Comparison of ENCODE assay signal across 8 cellular contexts in the genomic region with DNA sequence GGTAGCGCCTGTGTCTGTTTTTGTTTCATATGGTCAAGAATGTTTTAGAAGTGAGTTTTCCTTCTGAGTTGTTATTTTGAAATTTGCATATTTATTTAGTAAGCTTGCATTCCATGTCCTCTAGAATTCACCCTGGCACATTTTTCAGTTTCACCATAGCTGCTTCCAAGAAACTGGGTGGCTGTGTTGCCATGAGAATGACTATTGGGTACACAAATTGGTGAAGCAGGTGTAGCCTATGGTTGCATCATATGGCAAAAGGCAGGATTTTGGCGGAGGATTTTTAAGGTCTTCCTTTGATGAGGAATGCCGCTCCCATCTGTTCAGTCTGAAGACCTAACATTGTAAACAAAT. TPM values are rescaled to one million over a fixed set of nuclear protein-coding genes. Genes with fewer than 3 reads are reported as not detected.
DNase-seq lines count a peak whose midpoint lies in the region; ATAC-seq, FAIRE-seq and TF ChIP-seq lines count a peak whose summit lies in the region.

No MANE protein-coding gene starts in this region.

- peaks cover 51% of the 10 kb centered on the region for H3K79me2 ChIP-seq in GM12878 (ENCODE audit: control insufficient read depth, insufficient read depth, low read length)

- ATAC-seq in heart right ventricle (no peak), GM12878 (no peak), lung (ENCODE audit: insufficient read depth, low FRiP score) (no peak), HG02759 (IDR thresholded peaks at IDR 0.05; ENCODE audit: unreplicated experiment) (no peak), HG03354 (IDR thresholded peaks at IDR 0.05; ENCODE audit: poor library complexity, severe bottlenecking, unreplicated experiment) (no peak)

- no peaks in the 10 kb centered on the region for H4K20me1 ChIP-seq in GM12878 (ENCODE audit: control insufficient read depth, insufficient read depth)

- BruUV-seq in GM12878 (replicated peaks; lab: Mats Ljungman, UMichigan): no TSS peak

- CTCF ChIA-PET in GM12878 (lab: Yijun Ruan, JAX): interaction anchor here (0.8 to 1.2 kb wide), 5 partner anchors 9 to 67 kb away, joined by 3 to 5 read pairs (median 3); no protein-coding TSS in a partner anchor

- 6 to 16% methylated on average over 3 of the region's 3 CpGs for WGBS in heart right ventricle, 2 donors
- WGBS in GM12878 (ENCODE audit: insufficient coverage, insufficient replicate concordance, low lambda C conversion rate, missing lambda C conversion rate): 6% methylated on average over 3 of the region's 3 CpGs
- 19 to 35% methylated on average over 3 of the region's 3 CpGs for WGBS in lung, 2 donors

- H3K4me1 ChIP-seq in heart right ventricle: peaks cover 8 to 61% (median 55%) of the 10 kb centered on the region in 9 donors
- peaks cover 24% of the 10 kb centered on the region for H3K4me1 ChIP-seq in GM12878 (ENCODE audit: control insufficient read depth, insufficient read depth, low read length)
- H3K4me1 ChIP-seq in lung (ENCODE audit: control insufficient read depth in 2 of 2, insufficient read depth in 2 of 2, low read length in 2 of 2): peaks cover 0 to 2% of the 10 kb centered on the region in 2 donors
- no peaks in the 10 kb centered on the region for H3K4me1 ChIP-seq in uterus

- no peak for FAIRE-seq in GM12878 (lab: Jason Lieb, UNC)

- peak overlapping the region; percentile 38 for H3K4me2 ChIP-seq in GM12878 (ENCODE audit: control insufficient read depth, insufficient read depth)

- H2AFZ ChIP-seq in GM12878 (ENCODE audit: control insufficient read depth, low read depth, low read length): no peak overlapping the region

- no peak for TF ChIP-seq EP300 in GM12878 (IDR thresholded peaks at IDR 0.05; ENCODE audit: borderline replicate concordance in 1 of 2, control insufficient read depth in 1 of 2, low read depth in 2 of 2, low read length in 2 of 2)

- H3K36me3 ChIP-seq in heart right ventricle (peaks cover 0 to 48% (median 27%) of the 10 kb centered on the region in 9 donors), GM12878 (ENCODE audit: control insufficient read depth in 2 of 2, insufficient read depth in 2 of 2, low read length in 1 of 2) (peaks cover 1 to 4% of the 10 kb centered on the region in 2 experiments), lung (ENCODE audit: control insufficient read depth in 2 of 2, insufficient read depth in 2 of 2, low read length in 2 of 2) (peaks cover 9 to 12% of the 10 kb centered on the region in 2 donors), uterus (no peaks in the 10 kb centered on the region)

- DNase-seq in heart right ventricle (no peak), cardiac septum (ENCODE audit: low spot score) (no peak), GM12878 (ENCODE audit: low read depth, low spot score) (no peak), lung (ENCODE audit: low spot score) (no peak), uterus (no peak), putamen (ENCODE audit: low spot score) (no peak)

- RAD21 ChIA-PET in GM12878 (lab: Charles Lee; ENCODE audit: unreplicated experiment): interaction anchor here (0.9 to 2.3 kb wide), 7 partner anchors 9 to 76 kb away, joined by 3 to 12 read pairs (median 4); no protein-coding TSS in a partner anchor

- no peaks in the 10 kb centered on the region for H3K27me3 ChIP-seq in heart right ventricle
- no peaks in the 10 kb centered on the region for H3K27me3 ChIP-seq in GM12878 (replicated peaks in 1 of 2; ENCODE audit: control insufficient read depth in 2 of 2, insufficient read depth in 2 of 2, low read length in 1 of 2)
- H3K27me3 ChIP-seq in lung (ENCODE audit: control insufficient read depth, insufficient read depth): no peaks in the 10 kb centered on the region
- no peaks in the 10 kb centered on the region for H3K27me3 ChIP-seq in uterus

- TF ChIP-seq RAD21 in GM12878 (IDR thresholded peaks at IDR 0.05; ENCODE audit: insufficient read depth, low read depth, low read length): no peak

- peak overlapping the region; percentile 95 to 100 (median 99) for H3K27ac ChIP-seq in heart right ventricle
- H3K27ac ChIP-seq in GM12878 (ENCODE audit: control insufficient read depth, insufficient read depth): peak overlapping the region; percentile 88
- peak overlapping the region; percentile 99 to 100 for H3K27ac ChIP-seq in lung (ENCODE audit: low read depth in 1 of 2, low read length in 1 of 2)
- peak overlapping the region; percentile 97 to 98 for H3K27ac ChIP-seq in uterus

- TF ChIP-seq CTCF in heart right ventricle (IDR thresholded peaks at IDR 0.05) (no peak), GM12878 (IDR thresholded peaks at IDR 0.05 in 2 of 3, conservative IDR thresholded peaks at IDR 0.05 in 1 of 3; ENCODE audit: control insufficient read depth in 2 of 3, extremely low read depth in 1 of 3, insufficient read depth in 1 of 3, low read depth in 3 of 3, low read length in 3 of 3) (no peak), lung (IDR thresholded peaks at IDR 0.05; ENCODE audit: control extremely low read depth, extremely low read depth) (no peak), uterus (IDR thresholded peaks at IDR 0.05) (no peak)

- SMC1A ChIA-PET in GM12878 (lab: Charles Lee; ENCODE audit: uncharacterized antibody, unreplicated experiment): interaction anchor here (1.0 to 3.8 kb wide), 12 partner anchors 8 to 66 kb away, joined by 3 to 18 read pairs (median 4); no protein-coding TSS in a partner anchor

- H3K9me3 ChIP-seq in heart right ventricle (no peaks in the 10 kb centered on the region), GM12878 (replicated peaks; ENCODE audit: control insufficient read depth, insufficient read depth, low read length) (no peaks in the 10 kb centered on the region), lung (ENCODE audit: control insufficient read depth in 2 of 2, insufficient read depth in 1 of 2, low read length in 1 of 2) (no peaks in the 10 kb centered on the region), uterus (no peaks in the 10 kb centered on the region)

- intact Hi-C loops in heart right ventricle (cut with DNase I): loop anchor here in 3 of 10 donors (5.0 to 10.0 kb wide), 2 partner anchors 66 to 512 kb away; a partner anchor contains a TSS
- intact Hi-C loops in cardiac septum (cut with DNase I): loop anchor here (5.0 kb wide), 1 partner anchor 54 kb away; a partner anchor contains a TSS
- intact Hi-C loops in GM12878 (cut with micrococcal nuclease; ENCODE audit: unreplicated experiment): no loop called here
- intact Hi-C loops in uterus (cut with DNase I; ENCODE audit: low total_unique reads): no loop called here

- in situ Hi-C loops in GM12878 (cut with MboI): no loop called here

- POLR2A ChIA-PET in GM12878 (lab: Charles Lee): interaction anchor here (0.9 to 21.1 kb wide), 9 partner anchors 10 to 72 kb away, joined by 3 to 306 read pairs (median 7); no protein-coding TSS in a partner anchor

- peak overlapping the region; percentile 82 for H3K9ac ChIP-seq in GM12878 (ENCODE audit: control insufficient read depth, insufficient read depth, low read length)

- TF ChIP-seq POLR2A in GM12878 (IDR thresholded peaks at IDR 0.05; ENCODE audit: low read depth, low read length) (no peak), uterus (IDR thresholded peaks at IDR 0.05) (no peak)

- H3K4me3 ChIP-seq in heart right ventricle (peak overlapping the region; percentile 61 to 100 (median 95)), GM12878 (peak overlapping the region; percentile 92), lung (peak overlapping the region; percentile 98), uterus (peak overlapping the region; percentile 95 to 97)

RNA-seq across cellular contexts. Expression of a gene that starts 1.3 kb away (rescaled TPM):
- 100 to 1,000 TPM; 107 to 175 (median 128) TPM for total RNA-seq in heart right ventricle
- 100 to 1,000 TPM in 1 of 2 donors, 10 to 100 TPM in 1; 29.6 to 151 TPM for polyA plus RNA-seq in heart right ventricle
- 87.4 TPM for total RNA-seq in cardiac septum
- 346 and 347 TPM in 2 replicates for total RNA-seq in GM12878 (2013; cell fraction: nucleolus; rRNA removed)
- 69.9 and 80.4 TPM in 2 replicates for total RNA-seq in GM12878 (2014; rRNA removed)
- 102 and 107 TPM in 2 replicates for total RNA-seq in GM12878 (2014; rRNA removed; fragmentation: Illumina TruSeq; extraction: Trizol)
- total RNA-seq in GM12878 (2021): 129 and 143 TPM in 2 replicates
- polyA plus RNA-seq in GM12878 (2011; ENCODE audit: low read depth): 132 TPM
- 119 and 178 TPM in 2 replicates for polyA plus RNA-seq in GM12878 (2011; rRNA removed)
- polyA plus RNA-seq in GM12878 (2011; cell fraction: cytosol; rRNA removed): 111 and 123 TPM in 2 replicates
- 83.2 and 124 TPM in 2 replicates for polyA plus RNA-seq in GM12878 (2011; cell fraction: nucleus; rRNA removed)
- 141 and 168 TPM in 2 replicates for polyA plus RNA-seq in GM12878 (2012)
- polyA plus RNA-seq in GM12878 (2014; fragmentation: Illumina TruSeq; extraction: Trizol): 138 and 149 TPM in 2 replicates
- 10 to 100 TPM; 32.6 to 68.1 TPM for polyA plus RNA-seq in GM12878 (2014; fragmentation: Nextera tagmentation; extraction: Ambion mirVana)
- polyA plus RNA-seq in GM12878 (2014; rRNA removed): 99.0 and 129 TPM in 2 replicates
- 100 to 1,000 TPM; 204 to 212 TPM for polyA plus RNA-seq in GM12878 (2016; fragmentation: Nextera tagmentation; extraction: Ambion mirVana)
- 110 and 134 TPM in 2 replicates for polyA minus RNA-seq in GM12878 (2011; rRNA and poly(A)+ RNA removed)
- 46.4 and 58.4 TPM in 2 replicates for polyA minus RNA-seq in GM12878 (2011; cell fraction: cytosol; rRNA and poly(A)+ RNA removed)
- polyA minus RNA-seq in GM12878 (2011; cell fraction: nucleus; rRNA and poly(A)+ RNA removed): 93.1 and 103 TPM in 2 replicates
- 100 to 1,000 TPM; 159 to 219 TPM for total RNA-seq in lung
- polyA plus RNA-seq in lung: 100 to 1,000 TPM in 1 of 2 donors, 10 to 100 TPM in 1; 70.5 to 128 TPM
- 100 to 1,000 TPM in 3 of 4 donors, 10 to 100 TPM in 1; 51.5 to 136 (median 112) TPM for total RNA-seq in uterus

RNA-seq across cellular contexts. Expression of a gene that starts 28.5 kb away (rescaled TPM):
- total RNA-seq in heart right ventricle (1 to 10 TPM in 1 of 10 donors, under 1 TPM in 6, not detected in 3; 0.17 to 2.1 (median 0.31) TPM), cardiac septum (not detected), GM12878 (2014; rRNA removed) (1.9 and 2.3 TPM in 2 replicates), GM12878 (2014; rRNA removed; fragmentation: Illumina TruSeq; extraction: Trizol) (1.2 and 1.3 TPM in 2 replicates), GM12878 (2021) (0.77 and 1.4 TPM in 2 replicates), lung (1 to 10 TPM in 1 of 2 donors, under 1 TPM in 1; 0.71 to 8.4 TPM), uterus (1 to 10 TPM in 1 of 4 donors, under 1 TPM in 1, not detected in 2; 0.58 to 2.8 TPM)
- polyA plus RNA-seq in heart right ventricle (under 1 TPM; 0.15 to 0.32 TPM), GM12878 (2011; rRNA removed) (4.5 and 6.4 TPM in 2 replicates), GM12878 (2014; fragmentation: Illumina TruSeq; extraction: Trizol) (0.90 and 1.2 TPM in 2 replicates), GM12878 (2014; fragmentation: Nextera tagmentation; extraction: Ambion mirVana) (1 to 10 TPM; 2.4 to 2.9 TPM), GM12878 (2014; rRNA removed) (1.4 and 1.5 TPM in 2 replicates), GM12878 (2016; fragmentation: Nextera tagmentation; extraction: Ambion mirVana) (1 to 10 TPM; 2.3 to 2.9 TPM), lung (under 1 TPM; 0.72 to 0.94 TPM)
- total RNA-seq in GM12878 (2013; cell fraction: nucleolus; rRNA removed): 2.0 and 2.9 TPM in 2 replicates
- polyA plus RNA-seq in GM12878 (2011; ENCODE audit: low read depth): 0.92 TPM
- polyA plus RNA-seq in GM12878 (2011; cell fraction: cytosol; rRNA removed): 4.8 and 5.3 TPM in 2 replicates
- polyA plus RNA-seq in GM12878 (2011; cell fraction: nucleus; rRNA removed): 2.6 and 3.7 TPM in 2 replicates
- 1.2 and 2.1 TPM in 2 replicates for polyA plus RNA-seq in GM12878 (2012)
- polyA minus RNA-seq in GM12878 (2011; rRNA and poly(A)+ RNA removed): 3.1 and 3.4 TPM in 2 replicates
- 0.94 and 1.3 TPM in 2 replicates for polyA minus RNA-seq in GM12878 (2011; cell fraction: cytosol; rRNA and poly(A)+ RNA removed)
- 0.85 and 0.96 TPM in 2 replicates for polyA minus RNA-seq in GM12878 (2011; cell fraction: nucleus; rRNA and poly(A)+ RNA removed)

RNA-seq across cellular contexts. Expression of a gene that starts 56.1 kb away (rescaled TPM):
- total RNA-seq in heart right ventricle: 10 to 100 TPM in 8 of 10 donors, 1 to 10 TPM in 2; 7.5 to 49.6 (median 13.5) TPM
- polyA plus RNA-seq in heart right ventricle: 10 to 100 TPM in 1 of 2 donors, 1 to 10 TPM in 1; 6.2 to 26.0 TPM
- 12.7 TPM for total RNA-seq in cardiac septum
- total RNA-seq in GM12878 (2013; cell fraction: nucleolus; rRNA removed): 626 and 671 TPM in 2 replicates
- 60.3 and 65.3 TPM in 2 replicates for total RNA-seq in GM12878 (2014; rRNA removed)
- 49.2 and 54.3 TPM in 2 replicates for total RNA-seq in GM12878 (2014; rRNA removed; fragmentation: Illumina TruSeq; extraction: Trizol)
- total RNA-seq in GM12878 (2021): 86.2 and 105 TPM in 2 replicates
- polyA plus RNA-seq in GM12878 (2011; ENCODE audit: low read depth): 26.2 TPM
- 62.1 and 88.8 TPM in 2 replicates for polyA plus RNA-seq in GM12878 (2011; rRNA removed)
- 73.8 and 102 TPM in 2 replicates for polyA plus RNA-seq in GM12878 (2011; cell fraction: cytosol; rRNA removed)
- polyA plus RNA-seq in GM12878 (2011; cell fraction: nucleus; rRNA removed): 528 TPM in 2 replicates
- 39.6 and 49.1 TPM in 2 replicates for polyA plus RNA-seq in GM12878 (2012)
- polyA plus RNA-seq in GM12878 (2014; fragmentation: Illumina TruSeq; extraction: Trizol): 51.5 and 73.0 TPM in 2 replicates
- 10 to 100 TPM; 13.1 to 14.2 TPM for polyA plus RNA-seq in GM12878 (2014; fragmentation: Nextera tagmentation; extraction: Ambion mirVana)
- polyA plus RNA-seq in GM12878 (2014; rRNA removed): 83.8 and 84.2 TPM in 2 replicates
- polyA plus RNA-seq in GM12878 (2016; fragmentation: Nextera tagmentation; extraction: Ambion mirVana): 10 to 100 TPM; 43.7 to 49.1 TPM
- 197 and 272 TPM in 2 replicates for polyA minus RNA-seq in GM12878 (2011; rRNA and poly(A)+ RNA removed)
- 42.9 and 54.2 TPM in 2 replicates for polyA minus RNA-seq in GM12878 (2011; cell fraction: cytosol; rRNA and poly(A)+ RNA removed)
- 281 and 428 TPM in 2 replicates for polyA minus RNA-seq in GM12878 (2011; cell fraction: nucleus; rRNA and poly(A)+ RNA removed)
- total RNA-seq in lung: 10 to 100 TPM; 24.3 to 46.4 TPM
- 10 to 100 TPM; 23.9 to 37.9 TPM for polyA plus RNA-seq in lung
- total RNA-seq in uterus: 10 to 100 TPM; 14.9 to 77.0 (median 23.9) TPM
